In the genomic region with DNA sequence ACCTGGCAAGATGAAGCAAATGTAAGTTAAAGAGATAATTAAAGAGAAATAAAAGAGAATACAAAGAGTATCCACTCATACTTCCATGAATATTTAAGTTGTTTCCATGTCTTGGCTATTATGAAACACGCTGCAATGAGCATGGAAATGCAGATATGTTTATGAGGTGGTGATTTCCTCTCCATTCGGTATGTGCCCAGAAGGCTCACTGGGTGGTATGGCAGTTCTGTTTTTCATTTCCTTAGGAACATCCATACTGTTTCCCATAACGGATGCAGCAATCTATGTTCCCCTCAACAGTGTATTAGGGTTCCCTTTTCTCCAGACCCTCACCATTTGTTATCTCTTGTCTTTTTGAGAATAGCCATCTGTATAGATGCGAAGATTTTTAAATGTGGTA, we compare ENCODE assay signal across 1 cellular context.
TF ChIP-seq lines count a peak whose summit lies in the region.

No MANE protein-coding gene starts in this region.

TF ChIP-seq in WTC11, 78 proteins besides CTCF, POLR2A, EP300 and RAD21 (continued from another document):
- TF ChIP-seq PRDM15 (CRISPR knock-in tag; IDR thresholded peaks at IDR 0.05) (no peak), ZBTB21 (CRISPR knock-in tag; IDR thresholded peaks at IDR 0.05; ENCODE audit: borderline replicate concordance) (no peak), RELA (CRISPR knock-in tag; IDR thresholded peaks at IDR 0.05; ENCODE audit: borderline replicate concordance) (no peak), SP1 (CRISPR knock-in tag; conservative IDR thresholded peaks at IDR 0.05) (no peak), SMAD4 (CRISPR knock-in tag; IDR thresholded peaks at IDR 0.05) (no peak)
- TF ChIP-seq, protein P1, sequence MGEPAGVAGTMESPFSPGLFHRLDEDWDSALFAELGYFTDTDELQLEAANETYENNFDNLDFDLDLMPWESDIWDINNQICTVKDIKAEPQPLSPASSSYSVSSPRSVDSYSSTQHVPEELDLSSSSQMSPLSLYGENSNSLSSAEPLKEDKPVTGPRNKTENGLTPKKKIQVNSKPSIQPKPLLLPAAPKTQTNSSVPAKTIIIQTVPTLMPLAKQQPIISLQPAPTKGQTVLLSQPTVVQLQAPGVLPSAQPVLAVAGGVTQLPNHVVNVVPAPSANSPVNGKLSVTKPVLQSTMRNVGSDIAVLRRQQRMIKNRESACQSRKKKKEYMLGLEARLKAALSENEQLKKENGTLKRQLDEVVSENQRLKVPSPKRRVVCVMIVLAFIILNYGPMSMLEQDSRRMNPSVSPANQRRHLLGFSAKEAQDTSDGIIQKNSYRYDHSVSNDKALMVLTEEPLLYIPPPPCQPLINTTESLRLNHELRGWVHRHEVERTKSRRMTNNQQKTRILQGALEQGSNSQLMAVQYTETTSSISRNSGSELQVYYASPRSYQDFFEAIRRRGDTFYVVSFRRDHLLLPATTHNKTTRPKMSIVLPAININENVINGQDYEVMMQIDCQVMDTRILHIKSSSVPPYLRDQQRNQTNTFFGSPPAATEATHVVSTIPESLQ (CRISPR knock-in tag; IDR thresholded peaks at IDR 0.05) = no peak
- TF ChIP-seq, protein P2, sequence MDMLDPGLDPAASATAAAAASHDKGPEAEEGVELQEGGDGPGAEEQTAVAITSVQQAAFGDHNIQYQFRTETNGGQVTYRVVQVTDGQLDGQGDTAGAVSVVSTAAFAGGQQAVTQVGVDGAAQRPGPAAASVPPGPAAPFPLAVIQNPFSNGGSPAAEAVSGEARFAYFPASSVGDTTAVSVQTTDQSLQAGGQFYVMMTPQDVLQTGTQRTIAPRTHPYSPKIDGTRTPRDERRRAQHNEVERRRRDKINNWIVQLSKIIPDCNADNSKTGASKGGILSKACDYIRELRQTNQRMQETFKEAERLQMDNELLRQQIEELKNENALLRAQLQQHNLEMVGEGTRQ (CRISPR knock-in tag; IDR thresholded peaks at IDR 0.05) = no peak
TF ChIP-seq in WTC11: peak in this region for 1.
